Comparison of ENCODE assay signal across 8 cellular contexts in genomic region chr11:5992604-5993251, GRCh38. TPM values are rescaled to one million over a fixed set of nuclear protein-coding genes. Genes with fewer than 3 reads are reported as not detected.
DNase-seq lines count a peak whose midpoint lies in the region; ATAC-seq lines count a peak whose summit lies in the region.

No MANE protein-coding gene starts in this region.

- H4K5ac ChIP-seq in mesendoderm (ENCODE audit: low read length): no peak overlapping the region

- POLR2A ChIA-PET in activated CD4-positive, alpha-beta T cell treated with anti-CD3 and anti-CD28 coated beads for 36 hours (lab: Charles Lee): no interaction called here

- no peak overlapping the region for H3K56ac ChIP-seq in mesendoderm (ENCODE audit: low read length)

- no peaks in the 10 kb centered on the region for H3K4me1 Mint-ChIP-seq in activated CD4-positive, alpha-beta T cell treated with anti-CD3 and anti-CD28 coated beads for 36 hours

- H3K27ac ChIP-seq in mesendoderm (ENCODE audit: low read depth, low read length): no peak overlapping the region
- H3K27ac ChIP-seq in effector memory CD4-positive, alpha-beta T cell (ENCODE audit: insufficient read depth, low read length, poor library complexity, severe bottlenecking): no peak overlapping the region

- no peaks in the 10 kb centered on the region for H3K79me2 ChIP-seq in mesendoderm (ENCODE audit: control insufficient read depth, insufficient read depth, low read length)

- H3K9me3 ChIP-seq in effector memory CD4-positive, alpha-beta T cell (ENCODE audit: control insufficient read depth, low read length): no peaks in the 10 kb centered on the region

- H3K36me3 ChIP-seq in mesendoderm (ENCODE audit: control insufficient read depth, insufficient read depth, low read length): no peaks in the 10 kb centered on the region
- H3K36me3 ChIP-seq in effector memory CD4-positive, alpha-beta T cell (ENCODE audit: control insufficient read depth, insufficient read depth, low read length): no peaks in the 10 kb centered on the region

- peaks cover 8% of the 10 kb centered on the region for H3K27me3 Mint-ChIP-seq in activated CD4-positive, alpha-beta T cell treated with anti-CD3 and anti-CD28 coated beads for 36 hours

- WGBS in mesendoderm (ENCODE audit: extremely low coverage, insufficient coverage, low lambda C conversion rate): no CpG with 5 or more reads among the region's 3 CpGs

- peak; percentile 27 for DNase-seq in DMS 273 (lab: John Stamatoyannopoulos, UW; ENCODE audit: unreplicated experiment)
- DNase-seq in DMS 273 treated with DMSO at 0.1 percent for 48 hours (lab: John Stamatoyannopoulos, UW): no peak
- peak; percentile 13 for DNase-seq in HPDE6-E6E7 (ENCODE audit: extremely low spot score)
- DNase-seq in astrocyte of the hippocampus (ENCODE audit: low read depth, low spot score): peak; percentile 11
- DNase-seq in mesendoderm: peak; percentile 65
- DNase-seq in activated CD4-positive, alpha-beta T cell treated with anti-CD3 and anti-CD28 coated beads for 36 hours: no peak
- no peak for DNase-seq in effector memory CD4-positive, alpha-beta T cell

- no peak overlapping the region for H2BK15ac ChIP-seq in mesendoderm (replicated peaks; ENCODE audit: low read depth)

- no peak overlapping the region for H3K4me3 ChIP-seq in mesendoderm (ENCODE audit: low read length)
- H3K4me3 ChIP-seq in effector memory CD4-positive, alpha-beta T cell (ENCODE audit: insufficient read depth, low read depth, low read length, poor library complexity, severe bottlenecking): no peak overlapping the region

- CTCF ChIA-PET in activated CD4-positive, alpha-beta T cell treated with anti-CD3 and anti-CD28 coated beads for 36 hours (lab: Charles Lee): interaction anchor here (0.5 to 1.6 kb wide), 6 partner anchors 9 to 441 kb away, joined by 3 to 10 read pairs (median 4); no protein-coding TSS in a partner anchor

- no peak overlapping the region for H2AK5ac ChIP-seq in mesendoderm (ENCODE audit: low read length)

- no peak overlapping the region for H3K4me2 ChIP-seq in mesendoderm (ENCODE audit: low read length)

- no peak overlapping the region for H3K27ac Mint-ChIP-seq in activated CD4-positive, alpha-beta T cell treated with anti-CD3 and anti-CD28 coated beads for 36 hours

- H4K8ac ChIP-seq in mesendoderm (ENCODE audit: low read depth, low read length): no peak overlapping the region

- H3K27me3 ChIP-seq in mesendoderm (ENCODE audit: insufficient read depth, low read length, poor library complexity): no peaks in the 10 kb centered on the region
- no peaks in the 10 kb centered on the region for H3K27me3 ChIP-seq in effector memory CD4-positive, alpha-beta T cell (replicated peaks; ENCODE audit: control insufficient read depth, insufficient read depth, low read length, poor library complexity, severe bottlenecking)

- H3K36me3 Mint-ChIP-seq in activated CD4-positive, alpha-beta T cell treated with anti-CD3 and anti-CD28 coated beads for 36 hours (ENCODE audit: low read depth): no peaks in the 10 kb centered on the region

- H3K18ac ChIP-seq in mesendoderm (ENCODE audit: low read length): no peak overlapping the region

- no peak overlapping the region for H3K4me3 Mint-ChIP-seq in activated CD4-positive, alpha-beta T cell treated with anti-CD3 and anti-CD28 coated beads for 36 hours

- intact Hi-C loops in activated CD4-positive, alpha-beta T cell treated with anti-CD3 and anti-CD28 coated beads for 36 hours (cut with DNase I, micrococcal nuclease): no loop called here

- no peak for ATAC-seq in activated CD4-positive, alpha-beta T cell treated with anti-CD3 and anti-CD28 coated beads for 36 hours
- no peak for ATAC-seq in GM19455 (IDR thresholded peaks at IDR 0.05; ENCODE audit: unreplicated experiment)

- no peak overlapping the region for H3K4ac ChIP-seq in mesendoderm (ENCODE audit: low read depth, low read length)

- H3K23ac ChIP-seq in mesendoderm (ENCODE audit: low read length): no peak overlapping the region

- no peaks in the 10 kb centered on the region for H3K4me1 ChIP-seq in mesendoderm (ENCODE audit: control insufficient read depth, low read depth, low read length)
- H3K4me1 ChIP-seq in effector memory CD4-positive, alpha-beta T cell (ENCODE audit: control insufficient read depth, insufficient read depth, low read length, poor library complexity, severe bottlenecking): no peaks in the 10 kb centered on the region

- H2BK5ac ChIP-seq in mesendoderm (ENCODE audit: low read length): no peak overlapping the region

- no peaks in the 10 kb centered on the region for H3K79me1 ChIP-seq in mesendoderm (ENCODE audit: low read length)

- H3K9me3 Mint-ChIP-seq in activated CD4-positive, alpha-beta T cell treated with anti-CD3 and anti-CD28 coated beads for 36 hours (ENCODE audit: low read depth): no peaks in the 10 kb centered on the region

- H3K9ac ChIP-seq in mesendoderm (ENCODE audit: low read length): no peak overlapping the region

- H2BK120ac ChIP-seq in mesendoderm (ENCODE audit: low read depth, low read length): no peak overlapping the region

RNA-seq across cellular contexts. Expression of gene OR52L1, which starts 5.9 kb away (rescaled TPM):
- polyA plus RNA-seq in mesendoderm (2013, experiment 1 of 2): not detected
- not detected for polyA plus RNA-seq in mesendoderm (2013, experiment 2 of 2)
- total RNA-seq in activated CD4-positive, alpha-beta T cell treated with anti-CD3 and anti-CD28 coated beads for 36 hours: not detected

RNA-seq across cellular contexts. Expression of gene OR56A4, which starts 14.0 kb away (rescaled TPM):
- polyA plus RNA-seq in mesendoderm (2013, experiment 1 of 2): not detected
- polyA plus RNA-seq in mesendoderm (2013, experiment 2 of 2): not detected
- not detected for total RNA-seq in activated CD4-positive, alpha-beta T cell treated with anti-CD3 and anti-CD28 coated beads for 36 hours

RNA-seq across cellular contexts. Expression of gene OR56A5, which starts 24.4 kb away (rescaled TPM):
- not detected for polyA plus RNA-seq in mesendoderm (2013, experiment 1 of 2)
- not detected for polyA plus RNA-seq in mesendoderm (2013, experiment 2 of 2)
- not detected for total RNA-seq in activated CD4-positive, alpha-beta T cell treated with anti-CD3 and anti-CD28 coated beads for 36 hours

RNA-seq across cellular contexts. Expression of gene OR56A1, which starts 37.8 kb away (rescaled TPM):
- polyA plus RNA-seq in mesendoderm (2013, experiment 1 of 2): not detected
- not detected for polyA plus RNA-seq in mesendoderm (2013, experiment 2 of 2)
- not detected for total RNA-seq in activated CD4-positive, alpha-beta T cell treated with anti-CD3 and anti-CD28 coated beads for 36 hours

RNA-seq across cellular contexts. Expression of gene OR56A3, which starts 50.7 kb away (rescaled TPM):
- polyA plus RNA-seq in mesendoderm (2013, experiment 1 of 2): not detected
- polyA plus RNA-seq in mesendoderm (2013, experiment 2 of 2): not detected
- not detected for total RNA-seq in activated CD4-positive, alpha-beta T cell treated with anti-CD3 and anti-CD28 coated beads for 36 hours

Comparison
In these comparisons a context has a peak if more than half of its experiments do, and no peak if none do; other contexts are left out.
1. DNase-seq: peak in DMS 273 (single experiment), HPDE6-E6E7 (single experiment), astrocyte of the hippocampus (single experiment) and mesendoderm (single experiment); none in DMS 273 treated with DMSO at 0.1 percent for 48 hours (single experiment), activated CD4-positive, alpha-beta T cell treated with anti-CD3 and anti-CD28 coated beads for 36 hours (single experiment) and effector memory CD4-positive, alpha-beta T cell (0 of 3).